In the genomic region with DNA sequence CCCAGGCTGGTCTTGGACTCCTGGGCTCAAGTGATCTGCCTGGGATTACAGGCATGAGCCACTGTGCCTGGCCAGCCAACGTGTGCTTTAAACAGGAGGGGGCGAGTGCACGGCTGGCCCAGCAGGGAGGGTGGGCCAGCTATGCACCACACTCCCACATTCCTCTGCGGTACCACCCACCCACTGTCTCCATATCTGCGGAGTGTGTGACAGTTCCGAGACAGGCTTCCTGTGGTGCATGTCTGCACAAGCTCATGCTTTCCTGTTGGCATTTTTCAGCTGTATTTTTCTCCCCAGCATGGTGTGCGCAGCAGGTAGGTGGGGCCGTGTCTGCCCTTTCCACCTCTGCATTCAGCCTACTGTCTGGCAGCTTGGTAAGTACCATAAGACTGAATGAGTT, we compare ENCODE assay signal across 19 cellular contexts.
"Had no signal": no experiment of that assay in that cellular context is flagged by ENCODE, and none has a peak within 500 bp of the region (broad histone marks: within the 10 kb centered on the region; RNA-seq: fewer than 3 reads in every experiment).

No MANE protein-coding gene starts in this region.

- H3K27ac Mint-ChIP-seq: activated CD4-positive, alpha-beta memory T cell treated with anti-CD3 and anti-CD28 coated beads, Interleukin-2, amount 10 ng/mL, durations not matched to agents 7 days and 5 days; activated naive CD4-positive, alpha-beta T cell treated with anti-CD3 and anti-CD28 coated beads, Interleukin-2, amount 50 U/mL, for 24 hours; nephron progenitor cell; progenitor cell of endocrine pancreas; stimulated activated naive CD8-positive, alpha-beta T cell treated with anti-CD3 and anti-CD28 coated beads, Interleukin-15, Interleukin-2, amounts not matched to agents 100 ng/mL and 50 ng/mL, for 24 hours; T-cell had no signal

- H3K4me3 ChIP-seq: ascending aorta, esophagus muscularis mucosa, lung, tibial nerve had no signal

- H3K27me3 ChIP-seq: ascending aorta, esophagus muscularis mucosa, tibial nerve had no signal

- H3K4me3 Mint-ChIP-seq: activated CD4-positive, alpha-beta memory T cell treated with anti-CD3 and anti-CD28 coated beads, Interleukin-2, amount 10 ng/mL, durations not matched to agents 7 days and 5 days; activated naive CD4-positive, alpha-beta T cell treated with anti-CD3 and anti-CD28 coated beads, Interleukin-2, amount 50 U/mL, for 24 hours; activated T-cell treated with anti-CD3 and anti-CD28 coated beads, Interleukin-2, amount 50 U/mL, for 4 hours; nephron progenitor cell; stimulated activated naive CD8-positive, alpha-beta T cell treated with anti-CD3 and anti-CD28 coated beads, Interleukin-15, Interleukin-2, amounts not matched to agents 100 ng/mL and 50 ng/mL, for 24 hours had no signal

- H3K4me1 Mint-ChIP-seq: activated CD4-positive, alpha-beta memory T cell treated with anti-CD3 and anti-CD28 coated beads, Interleukin-2, amount 10 ng/mL, durations not matched to agents 7 days and 5 days; activated naive CD4-positive, alpha-beta T cell treated with anti-CD3 and anti-CD28 coated beads, Interleukin-2, amount 50 U/mL, for 24 hours; nephron progenitor cell; T-cell had no signal

- DNase-seq: activated CD4-positive, alpha-beta memory T cell treated with anti-CD3 and anti-CD28 coated beads, Interleukin-2, amount 10 ng/mL, durations not matched to agents 7 days and 5 days; activated CD4-positive, alpha-beta T cell treated with anti-CD3 and anti-CD28 coated beads for 48 hours; activated CD4-positive, CD25-positive, alpha-beta regulatory T cell; activated effector memory CD4-positive, alpha-beta T cell treated with Interleukin-2 at 50 U/mL for 16 hours; activated T-cell treated with anti-CD3 and anti-CD28 coated beads, Interleukin-2, amount 50 U/mL, for 4 hours; cerebellar nuclear complex; cortex of kidney; hippocampal formation; nephron progenitor cell; right cardiac atrium; T-cell had no signal

- H3K36me3 ChIP-seq: ascending aorta, esophagus muscularis mucosa, tibial nerve had no signal

- H3K27me3 Mint-ChIP-seq: activated CD4-positive, alpha-beta memory T cell treated with anti-CD3 and anti-CD28 coated beads, Interleukin-2, amount 10 ng/mL, durations not matched to agents 7 days and 5 days had no signal

- H3K36me3 Mint-ChIP-seq: activated naive CD4-positive, alpha-beta T cell treated with anti-CD3 and anti-CD28 coated beads, Interleukin-2, amount 50 U/mL, for 24 hours; T-cell had no signal

- H3K9me3 Mint-ChIP-seq: activated CD4-positive, alpha-beta memory T cell treated with anti-CD3 and anti-CD28 coated beads, Interleukin-2, amount 10 ng/mL, durations not matched to agents 7 days and 5 days had no signal

- FAIRE-seq: endometrium had no signal
